Comparison of ENCODE assay signal across 12 cellular contexts in the genomic region with DNA sequence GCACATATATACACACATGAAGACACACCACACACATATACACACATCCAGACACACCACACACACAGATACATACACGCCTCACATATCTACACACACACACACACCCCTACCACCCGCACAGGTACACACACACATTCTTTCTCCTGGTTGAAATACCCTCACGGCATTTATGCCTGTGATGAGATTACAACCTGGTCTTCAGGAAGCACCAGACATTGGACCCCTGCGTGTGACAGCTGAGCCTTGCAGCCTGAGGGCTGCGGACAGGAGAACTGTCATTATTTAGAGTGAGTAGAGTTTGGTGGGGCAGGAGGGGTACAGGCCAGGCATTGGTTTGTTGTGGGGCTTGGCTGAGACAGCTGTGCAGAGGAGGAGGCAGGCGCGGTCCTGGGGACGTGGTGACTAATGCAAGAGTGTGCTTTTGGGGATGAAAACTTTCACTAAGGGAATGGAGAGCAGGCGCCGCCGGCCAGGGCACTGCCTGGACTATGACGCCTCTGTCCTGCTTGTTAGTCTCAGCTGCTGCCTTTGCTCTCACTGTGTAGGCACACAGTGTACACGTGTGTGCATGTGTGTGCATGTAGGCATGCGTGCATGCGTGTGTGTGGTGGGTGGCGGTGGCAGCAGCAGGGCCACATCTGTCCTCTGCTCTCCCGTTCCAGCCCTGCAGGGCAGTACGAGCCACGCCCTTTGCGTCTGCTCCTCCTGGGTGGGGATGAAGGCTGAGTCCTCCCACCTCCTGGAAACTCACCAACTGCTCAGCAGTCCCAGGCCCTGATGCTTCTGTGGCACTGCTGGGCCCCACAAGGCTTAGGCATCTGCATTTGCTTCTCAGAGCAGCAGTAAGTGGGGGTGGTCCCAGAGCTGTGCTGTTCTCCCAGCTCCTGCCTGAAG. TPM values are rescaled to one million over a fixed set of nuclear protein-coding genes. Genes with fewer than 3 reads are reported as not detected.
DNase-seq lines count a peak whose midpoint lies in the region; ATAC-seq and TF ChIP-seq lines count a peak whose summit lies in the region.
"Had no signal": no experiment of that assay in that cellular context is flagged by ENCODE, and none has a peak within 500 bp of the region (broad histone marks: within the 10 kb centered on the region; RNA-seq: fewer than 3 reads in every experiment).

No MANE protein-coding gene starts in this region.

- no peaks in the 10 kb centered on the region for H3K27me3 ChIP-seq in gastroesophageal sphincter

- H3K4me1 ChIP-seq in gastroesophageal sphincter = peaks cover 0 to 100% (median 61%) of the 10 kb centered on the region in 3 donors

- TF ChIP-seq CTCF in gastroesophageal sphincter (IDR thresholded peaks at IDR 0.05) = no peak

- no peak for TF ChIP-seq POLR2A in gastroesophageal sphincter (IDR thresholded peaks at IDR 0.05)
- no peak for TF ChIP-seq POLR2A in erythroblast (IDR thresholded peaks at IDR 0.05; ENCODE audit: low read length)

- H3K9me3 ChIP-seq in gastroesophageal sphincter = no peaks in the 10 kb centered on the region

- peak; percentile 87 for DNase-seq in GM03348 (ENCODE audit: low spot score)
- peak; percentile 25 for DNase-seq in amniotic epithelial cell (ENCODE audit: low read depth)
- peak; percentile 48 for DNase-seq in skeletal muscle cell (ENCODE audit: low read depth)
- DNase-seq in GDM1 (lab: John Stamatoyannopoulos, UW) = no peak
- no peak for DNase-seq in C1 segment of cervical spinal cord (lab: John Stamatoyannopoulos, UW)
- no peak for DNase-seq in erythroblast (lab: John Stamatoyannopoulos, UW)
- DNase-seq: activated CD4-positive, alpha-beta memory T cell treated with anti-CD3 and anti-CD28 coated beads for 36 hours; CD4-positive, alpha-beta memory T cell; effector CD8-positive, alpha-beta T cell; stimulated activated CD4-positive, alpha-beta T cell treated with anti-CD3 and anti-CD28 coated beads, Interleukin-4, amount 100 ng/mL, for 24 hours had no signal

- H3K4me3 ChIP-seq in gastroesophageal sphincter (no peak overlapping the region), skeletal muscle cell (ENCODE audit: low read depth, low read length) (no peak overlapping the region)

- no peak for TF ChIP-seq EP300 in gastroesophageal sphincter (IDR thresholded peaks at IDR 0.05)

- WGBS in gastroesophageal sphincter (ENCODE audit: low coverage in 1 of 2), 2 donors = 24 to 48% methylated on average over 4 to 8 of the region's 20 CpGs

- ATAC-seq in gastroesophageal sphincter (peak; percentile 54), HG02642 (IDR thresholded peaks at IDR 0.05; ENCODE audit: poor library complexity, unreplicated experiment) (no peak)

- H3K36me3 ChIP-seq in gastroesophageal sphincter = peaks cover 0 to under 1% of the 10 kb centered on the region in 2 donors

- H3K27ac ChIP-seq in gastroesophageal sphincter = peak overlapping the region in 3 of 4 donors; percentile 38 to 75 (median 48)

RNA-seq across cellular contexts. Expression of a gene that starts 57.6 kb away (rescaled TPM):
- total RNA-seq in gastroesophageal sphincter = 100 to 1,000 TPM in 2 of 4 donors, 10 to 100 TPM in 2; 56.3 to 111 (median 99.5) TPM

Comparison
In these comparisons a context has a peak if more than half of its experiments do, and no peak if none do; other contexts are left out.
1. DNase-seq: peak in GM03348 (single experiment), amniotic epithelial cell (single experiment) and skeletal muscle cell (single experiment); none in GDM1 (single experiment), C1 segment of cervical spinal cord (0 of 14) and erythroblast (0 of 2).